Comparison of ENCODE assay signal across 8 cellular contexts in the genomic region with DNA sequence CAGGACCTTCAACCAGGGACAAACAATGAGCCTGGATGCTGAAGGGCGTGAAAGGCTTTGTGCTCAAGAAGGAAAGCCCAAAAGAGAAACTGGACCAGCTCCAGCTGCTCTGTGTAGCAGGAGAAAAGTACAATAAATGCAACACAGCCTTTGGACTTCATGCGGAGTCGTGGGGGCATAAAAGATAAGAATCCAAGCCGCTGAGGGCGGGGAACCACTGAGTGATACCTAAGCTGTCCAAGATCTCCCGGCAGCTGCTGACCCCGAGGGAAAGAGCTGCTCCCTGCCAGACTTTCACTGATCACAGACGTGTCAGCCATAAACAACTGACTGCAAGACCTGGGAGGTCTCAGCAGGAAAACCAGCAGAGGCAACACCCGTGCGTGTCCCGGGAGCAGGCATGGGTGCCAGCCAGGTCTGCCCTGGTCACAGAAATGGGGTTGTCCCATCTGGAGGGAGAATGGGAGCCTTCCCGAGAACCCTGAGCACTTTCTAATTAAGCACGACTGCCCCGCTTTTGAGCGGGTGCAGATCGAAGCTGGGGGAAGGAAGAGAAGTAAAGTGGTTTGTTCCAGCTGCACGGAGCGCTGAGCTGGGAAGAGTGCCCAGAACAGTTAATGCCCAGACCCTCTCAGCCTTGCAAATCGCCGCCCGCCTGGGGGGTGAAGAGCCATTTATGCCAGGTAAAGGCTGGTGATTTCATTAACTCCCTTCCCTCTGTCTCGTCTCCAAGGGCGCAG.
A peak's percentile ranks its signal among the peaks of the same experiment; 100 is the strongest.
DNase-seq lines count a peak whose midpoint lies in the region; ATAC-seq and TF ChIP-seq lines count a peak whose summit lies in the region.
"Had no signal": no experiment of that assay in that cellular context is flagged by ENCODE, and none has a peak within 500 bp of the region (broad histone marks: within the 10 kb centered on the region; RNA-seq: fewer than 3 reads in every experiment).

No MANE protein-coding gene starts in this region.

- H3K27me3 ChIP-seq in right cardiac atrium (ENCODE audit: control insufficient read depth, insufficient read depth) (no peaks in the 10 kb centered on the region), thyroid gland (no peaks in the 10 kb centered on the region)

- peak; percentile 22 for DNase-seq in LoVo (ENCODE audit: low spot score)
- DNase-seq in SHP77 treated with DMSO at 0.1 percent for 48 hours (lab: John Stamatoyannopoulos, UW): peak; percentile 49
- DNase-seq in right cardiac atrium: no peak
- peak; percentile 95 for DNase-seq in thyroid gland

- peak; percentile 7 to 33 for ATAC-seq in right cardiac atrium
- ATAC-seq in HG02763 (IDR thresholded peaks at IDR 0.05; ENCODE audit: unreplicated experiment): no peak
- no peak for ATAC-seq in GM19351 (IDR thresholded peaks at IDR 0.05; ENCODE audit: unreplicated experiment)
- ATAC-seq in GM18870 (IDR thresholded peaks at IDR 0.05; ENCODE audit: unreplicated experiment): no peak

- peak in 1 of 2 donors; percentile 10 for TF ChIP-seq POLR2A in thyroid gland (IDR thresholded peaks at IDR 0.05)

- TF ChIP-seq CTCF in thyroid gland (IDR thresholded peaks at IDR 0.05): no peak

- no peaks in the 10 kb centered on the region for H3K9me3 ChIP-seq in right cardiac atrium (ENCODE audit: control insufficient read depth, low read length)
- H3K9me3 ChIP-seq in thyroid gland: no peaks in the 10 kb centered on the region

- intact Hi-C loops in right cardiac atrium (cut with DNase I) (loop anchor here in 1 of 4 donors (10.0 kb wide), 1 partner anchor 429 kb away; no protein-coding TSS in a partner anchor), thyroid gland (cut with DNase I) (no loop called here)

- H3K4me3 ChIP-seq in right cardiac atrium (ENCODE audit: low read length) (peak overlapping the region; percentile 28), thyroid gland (replicated peaks in 1 of 3) (no peak overlapping the region)

- no peak overlapping the region for H3K27ac ChIP-seq in right cardiac atrium (ENCODE audit: low read length)
- peak overlapping the region; percentile 68 to 81 (median 72) for H3K27ac ChIP-seq in thyroid gland
- H3K27ac ChIP-seq: KMS-11 had no signal

- H3K4me1 ChIP-seq in right cardiac atrium (ENCODE audit: control insufficient read depth, insufficient read depth, low read length) (peaks cover 1% of the 10 kb centered on the region), thyroid gland (peaks cover 10 to 19% of the 10 kb centered on the region in 2 donors)

- H3K36me3 ChIP-seq in thyroid gland: no peaks in the 10 kb centered on the region

- 6% methylated on average over 23 of the region's 23 CpGs for WGBS in right cardiac atrium
- 2 to 4% methylated on average over 23 of the region's 23 CpGs for WGBS in thyroid gland, 2 donors

Comparison
In these comparisons a context has a peak if more than half of its experiments do, and no peak if none do; other contexts are left out.
1. DNase-seq: peak in LoVo (single experiment), SHP77 treated with DMSO at 0.1 percent for 48 hours (single experiment) and thyroid gland (2 of 2); none in right cardiac atrium (0 of 3).
2. ATAC-seq: peak in right cardiac atrium (2 of 2); none in HG02763 (single experiment), GM19351 (single experiment) and GM18870 (single experiment).